In the genomic region with DNA sequence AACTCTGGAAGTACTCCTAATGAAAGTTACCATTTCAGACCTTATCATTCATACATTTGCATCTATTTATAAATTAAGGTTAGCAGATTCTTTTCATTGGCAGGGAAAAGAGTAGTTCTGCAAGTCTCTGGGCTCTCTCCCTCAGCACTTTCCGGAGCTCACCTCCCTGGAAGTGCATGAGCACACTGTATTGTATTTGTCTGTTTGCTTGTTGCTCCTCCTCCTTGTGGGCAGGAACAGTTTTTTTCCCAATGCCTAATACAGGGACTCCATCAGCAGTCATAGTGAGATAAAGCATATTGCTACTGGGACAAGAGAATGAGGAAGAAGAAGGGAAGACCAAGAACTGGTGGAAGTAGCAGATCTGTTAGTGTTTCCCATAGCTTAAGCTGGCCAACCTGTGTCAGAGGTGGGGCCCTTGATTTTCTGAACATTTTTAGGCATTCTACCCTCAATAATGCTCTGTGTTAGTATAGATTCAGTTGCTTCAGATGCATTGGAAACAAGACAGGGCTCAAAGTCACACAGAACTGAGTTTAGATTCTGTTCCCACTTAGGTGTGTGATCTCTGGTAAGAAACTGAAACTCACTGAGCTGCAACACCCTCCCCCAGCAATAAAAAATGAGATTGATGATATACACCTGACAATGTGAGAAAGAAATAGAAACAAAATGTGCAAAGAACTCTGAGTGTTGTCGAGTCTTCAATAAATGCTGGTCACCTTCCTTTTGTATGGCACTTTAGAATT, we compare ENCODE assay signal across 24 cellular contexts.
"Had no signal": no experiment of that assay in that cellular context is flagged by ENCODE, and none has a peak within 500 bp of the region (broad histone marks: within the 10 kb centered on the region; RNA-seq: fewer than 3 reads in every experiment).

No MANE protein-coding gene starts in this region.

- H3K4me1 ChIP-seq: foreskin keratinocyte, sigmoid colon, spleen, upper lobe of right lung had no signal

- H3K9me3 Mint-ChIP-seq: activated naive CD8-positive, alpha-beta T cell treated with anti-CD3 and anti-CD28 coated beads, Interleukin-2, amount 50 U/mL, for 24 hours; activated T-helper 1 cell treated with anti-CD3 and anti-CD28 coated beads, Interleukin-12 subunit alpha, Interleukin-12 subunit beta, Interleukin-2, Interleukin-4 antibody, amounts not matched to agents 30 ng/mL and 10 ng/mL and 1 ng/mL, durations not matched to agents 14 hours and 24 hours and 36 hours; memory B cell; naive B cell had no signal

- H3K9me3 ChIP-seq: sigmoid colon, spleen, upper lobe of right lung had no signal

- ATAC-seq: activated CD8-positive, alpha-beta T cell treated with anti-CD3 and anti-CD28 coated beads, Interleukin-2, amount 10 ng/mL, durations not matched to agents 7 days and 5 days; activated naive CD8-positive, alpha-beta T cell treated with anti-CD3 and anti-CD28 coated beads, Interleukin-2, amount 50 U/mL, for 24 hours; foreskin keratinocyte; left ventricle myocardium superior; stimulated activated naive CD8-positive, alpha-beta T cell treated with anti-CD3 and anti-CD28 coated beads, Interleukin-15, Interleukin-2, amounts not matched to agents 100 U/mL and 50 U/mL, for 24 hours; T-cell; upper lobe of right lung had no signal

- H3K27ac ChIP-seq: brain microvascular endothelial cell, foreskin keratinocyte, sigmoid colon, spleen, upper lobe of right lung, WERI-Rb-1 had no signal

- H3K4me1 Mint-ChIP-seq: activated naive CD8-positive, alpha-beta T cell treated with anti-CD3 and anti-CD28 coated beads, Interleukin-2, amount 50 U/mL, for 24 hours; immature natural killer cell; memory B cell; naive B cell; T-cell had no signal

- H3K27me3 Mint-ChIP-seq: activated naive CD8-positive, alpha-beta T cell treated with anti-CD3 and anti-CD28 coated beads, Interleukin-2, amount 50 U/mL, for 24 hours; memory B cell; naive B cell; T-cell had no signal

- H3K36me3 ChIP-seq: brain microvascular endothelial cell, sigmoid colon, spleen, upper lobe of right lung, WERI-Rb-1 had no signal

- DNase-seq: activated CD4-positive, alpha-beta T cell treated with anti-CD3 and anti-CD28 coated beads for 1 hour; activated CD4-positive, alpha-beta T cell treated with anti-CD3 and anti-CD28 coated beads, Interleukin-2, amount 50 U/mL, for 1 hour; activated CD8-positive, alpha-beta T cell treated with anti-CD3 and anti-CD28 coated beads, Interleukin-2, amount 10 ng/mL, durations not matched to agents 7 days and 5 days; activated gamma-delta T cell; activated naive CD4-positive, alpha-beta T cell treated with anti-CD3 and anti-CD28 coated beads, Interleukin-2, amount 50 U/mL, for 16 hours; activated naive CD8-positive, alpha-beta T cell treated with anti-CD3 and anti-CD28 coated beads, Interleukin-2, amount 50 U/mL, for 24 hours; aorta; brain microvascular endothelial cell; caudate nucleus; dermis blood vessel endothelial cell; effector CD8-positive, alpha-beta T cell; foreskin keratinocyte; immature natural killer cell; left ventricle myocardium superior; naive B cell; sigmoid colon; spleen; stimulated activated CD4-positive, alpha-beta T cell treated with anti-CD3 and anti-CD28 coated beads, Interleukin-4, amount 100 ng/mL, for 1 hour; stimulated activated naive CD8-positive, alpha-beta T cell treated with anti-CD3 and anti-CD28 coated beads, Interleukin-15, Interleukin-2, amounts not matched to agents 100 U/mL and 50 U/mL, for 24 hours; T-cell; upper lobe of right lung; WERI-Rb-1 had no signal

- H3K4me3 Mint-ChIP-seq: activated CD8-positive, alpha-beta T cell treated with anti-CD3 and anti-CD28 coated beads, Interleukin-2, amount 10 ng/mL, durations not matched to agents 7 days and 5 days; activated naive CD8-positive, alpha-beta T cell treated with anti-CD3 and anti-CD28 coated beads, Interleukin-2, amount 50 U/mL, for 24 hours; activated T-helper 1 cell treated with anti-CD3 and anti-CD28 coated beads, Interleukin-12 subunit alpha, Interleukin-12 subunit beta, Interleukin-2, Interleukin-4 antibody, amounts not matched to agents 30 ng/mL and 10 ng/mL and 1 ng/mL, durations not matched to agents 14 hours and 24 hours and 36 hours; immature natural killer cell; memory B cell; naive B cell; T-cell had no signal

- H3K27me3 ChIP-seq: brain microvascular endothelial cell, foreskin keratinocyte, sigmoid colon, spleen, upper lobe of right lung had no signal

- H3K4me3 ChIP-seq: sigmoid colon, spleen, upper lobe of right lung had no signal

- H3K27ac Mint-ChIP-seq: activated CD8-positive, alpha-beta T cell treated with anti-CD3 and anti-CD28 coated beads, Interleukin-2, amount 10 ng/mL, durations not matched to agents 7 days and 5 days; activated naive CD8-positive, alpha-beta T cell treated with anti-CD3 and anti-CD28 coated beads, Interleukin-2, amount 50 U/mL, for 24 hours; activated T-helper 1 cell treated with anti-CD3 and anti-CD28 coated beads, Interleukin-12 subunit alpha, Interleukin-12 subunit beta, Interleukin-2, Interleukin-4 antibody, amounts not matched to agents 30 ng/mL and 10 ng/mL and 1 ng/mL, durations not matched to agents 14 hours and 24 hours and 36 hours; immature natural killer cell; memory B cell; naive B cell; T-cell had no signal

- H3K36me3 Mint-ChIP-seq: immature natural killer cell, memory B cell, naive B cell, T-cell had no signal
